Comparison of ENCODE assay signal across 15 cellular contexts in the genomic region with DNA sequence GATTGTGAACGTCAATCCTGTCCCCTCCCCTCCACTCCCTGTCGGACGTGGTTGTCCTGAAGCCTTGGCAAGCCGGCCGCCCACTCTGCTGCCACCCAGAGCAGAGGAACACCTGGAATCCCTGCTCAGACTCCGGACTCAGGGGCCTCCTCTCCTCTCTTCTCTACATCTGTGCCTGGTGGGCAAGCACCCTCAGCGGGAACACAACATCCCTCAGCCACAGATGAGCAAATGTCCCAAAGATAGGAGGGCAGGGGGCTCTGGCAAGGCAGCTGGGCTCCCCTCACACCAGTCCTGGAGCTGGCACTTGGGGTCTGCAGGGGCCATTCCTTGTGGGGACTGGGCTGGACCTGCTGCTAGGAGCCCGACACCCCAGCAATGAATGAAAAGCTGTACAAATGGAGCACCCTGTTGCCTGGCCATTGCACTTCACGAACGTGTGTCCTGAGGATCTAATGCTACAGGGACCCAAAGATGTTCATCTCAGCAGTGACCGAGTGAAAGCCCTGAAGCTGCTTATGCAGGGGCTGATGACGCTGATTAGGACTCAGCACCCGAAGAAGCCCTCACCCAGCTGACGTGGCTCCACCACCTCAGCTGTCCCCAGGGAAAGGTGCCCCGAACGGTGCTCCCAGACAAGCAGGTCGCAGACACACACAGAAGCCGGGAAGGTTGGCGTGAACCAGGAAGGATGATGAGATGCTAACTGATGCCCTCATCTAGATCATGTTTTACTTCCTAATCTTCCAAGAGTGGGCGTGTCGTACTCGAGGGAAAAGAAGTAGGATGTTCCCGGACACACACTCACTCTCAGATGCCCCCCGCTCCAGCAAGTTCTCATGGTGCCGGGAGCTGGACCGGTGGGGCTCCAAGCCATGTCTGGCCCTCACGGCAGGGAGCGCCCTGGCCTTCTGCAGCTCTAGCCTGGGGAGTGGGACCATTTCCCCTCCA.
DNase-seq lines count a peak whose midpoint lies in the region; FAIRE-seq lines count a peak whose summit lies in the region.
"Had no signal": no experiment of that assay in that cellular context is flagged by ENCODE, and none has a peak within 500 bp of the region (broad histone marks: within the 10 kb centered on the region; RNA-seq: fewer than 3 reads in every experiment).

No MANE protein-coding gene starts in this region.

- FAIRE-seq in GM19239 (lab: Jason Lieb, UNC): no peak
- FAIRE-seq: K562 had no signal

- peak; percentile 52 for DNase-seq in activated effector memory CD4-positive, alpha-beta T cell treated with anti-CD3 and anti-CD28 coated beads, Interleukin-2, amount 50 U/mL, for 16 hours
- no peak for DNase-seq in activated effector memory CD4-positive, alpha-beta T cell treated with Interleukin-2 at 50 U/mL for 16 hours
- DNase-seq in RPMI8226 (peak; percentile 4), mesenteric fat pad (ENCODE audit: low spot score) (peak; percentile 73), HT-29 (ENCODE audit: low spot score) (no peak), GM19239 (ENCODE audit: insufficient read length, low spot score) (no peak), hippocampal formation (lab: John Stamatoyannopoulos, UW) (no peak)
- DNase-seq: CD4-positive, CD25-positive, alpha-beta regulatory T cell; NCI-H1436; NCI-H2029; NCI-H2171; NCI-H510A; NCI-H82; Right ventricle myocardium superior had no signal

Comparison
In these comparisons a context has a peak if more than half of its experiments do, and no peak if none do; other contexts are left out.
1. DNase-seq: peak in activated effector memory CD4-positive, alpha-beta T cell treated with anti-CD3 and anti-CD28 coated beads, Interleukin-2, amount 50 U/mL, for 16 hours (single experiment), RPMI8226 (single experiment) and mesenteric fat pad (single experiment); none in activated effector memory CD4-positive, alpha-beta T cell treated with Interleukin-2 at 50 U/mL for 16 hours (single experiment), HT-29 (single experiment), GM19239 (single experiment) and hippocampal formation (0 of 2).